Comparison of ENCODE assay signal across 8 cellular contexts in genomic region chr3:169041677-169042171, GRCh38.
DNase-seq lines count a peak whose midpoint lies in the region; ATAC-seq and TF ChIP-seq lines count a peak whose summit lies in the region.

No MANE protein-coding gene starts in this region.

- no peak overlapping the region for H3K4me3 Mint-ChIP-seq in nephron progenitor cell

- no peaks in the 10 kb centered on the region for H3K36me3 Mint-ChIP-seq in nephron progenitor cell (ENCODE audit: low read depth)

- TF ChIP-seq CTCF in dorsolateral prefrontal cortex (IDR thresholded peaks at IDR 0.05 in 54 of 56, conservative IDR thresholded peaks at IDR 0.05 in 2 of 56; ENCODE audit: low read depth in 1 of 56, partially characterized antibody in 56 of 56), result peak in 54 of 56 donors; percentile 19 to 66 (median 44)
- peak; percentile 42 for TF ChIP-seq CTCF in nephron progenitor cell (IDR thresholded peaks at IDR 0.05)

- peaks cover 0 to 20% (median 0%) of the 10 kb centered on the region in 45 donors for H3K27me3 ChIP-seq in dorsolateral prefrontal cortex

- no peaks in the 10 kb centered on the region for H3K9me3 Mint-ChIP-seq in nephron progenitor cell

- DNase-seq in NCI-H69 (lab: John Stamatoyannopoulos, UW), result peak; percentile 70
- DNase-seq in dorsolateral prefrontal cortex, result no peak
- no peak for DNase-seq in nephron progenitor cell
- DNase-seq in activated gamma-delta T cell (lab: John Stamatoyannopoulos, UW), result no peak
- no peak for DNase-seq in GOT3 (lab: John Stamatoyannopoulos, UW)
- no peak for DNase-seq in DMS79 treated with DMSO at 0.1 percent for 48 hours (lab: John Stamatoyannopoulos, UW)

- H3K4me3 ChIP-seq in dorsolateral prefrontal cortex, result no peak overlapping the region

- H3K27ac Mint-ChIP-seq in nephron progenitor cell, result no peak overlapping the region

- H3K27me3 Mint-ChIP-seq in nephron progenitor cell (ENCODE audit: low read depth, poor library complexity), result no peaks in the 10 kb centered on the region

- intact Hi-C loops in dorsolateral prefrontal cortex (cut with DNase I), result no loop called here

- ATAC-seq in GM18520 (IDR thresholded peaks at IDR 0.05; ENCODE audit: unreplicated experiment) (peak; percentile 47), HG02642 (IDR thresholded peaks at IDR 0.05; ENCODE audit: poor library complexity, unreplicated experiment) (no peak)

- no peaks in the 10 kb centered on the region for H3K4me1 Mint-ChIP-seq in nephron progenitor cell

- H3K27ac ChIP-seq in dorsolateral prefrontal cortex, result peak overlapping the region in 4 of 59 donors; percentile 17 to 60 (median 22)
